2 cellular contexts compared by ENCODE assay signal in the genomic region with DNA sequence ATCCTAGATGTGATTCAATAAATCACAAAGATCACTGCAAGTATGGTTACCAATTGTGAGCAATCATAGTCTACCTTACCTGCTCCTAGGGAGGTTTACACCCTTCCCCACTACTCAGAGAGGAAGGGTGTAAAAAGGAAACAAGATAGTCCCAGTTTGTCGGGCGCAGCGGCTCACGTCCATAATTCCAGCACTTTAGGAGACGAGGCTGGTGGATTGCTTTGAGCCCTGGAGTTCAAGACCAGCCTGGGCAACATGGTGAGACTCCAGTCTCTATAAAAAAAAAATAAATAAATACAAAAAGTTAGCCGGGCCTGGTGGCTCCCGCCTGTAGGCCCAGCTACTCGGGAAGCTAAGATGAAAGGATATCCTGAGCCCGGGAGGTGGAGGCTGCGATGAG.
TF ChIP-seq lines count a peak whose summit lies in the region.

No MANE protein-coding gene starts in this region.

TF ChIP-seq in SK-N-SH, 30 proteins besides CTCF, POLR2A, EP300 and RAD21 (continued from another document):
- TF ChIP-seq, protein P1, sequence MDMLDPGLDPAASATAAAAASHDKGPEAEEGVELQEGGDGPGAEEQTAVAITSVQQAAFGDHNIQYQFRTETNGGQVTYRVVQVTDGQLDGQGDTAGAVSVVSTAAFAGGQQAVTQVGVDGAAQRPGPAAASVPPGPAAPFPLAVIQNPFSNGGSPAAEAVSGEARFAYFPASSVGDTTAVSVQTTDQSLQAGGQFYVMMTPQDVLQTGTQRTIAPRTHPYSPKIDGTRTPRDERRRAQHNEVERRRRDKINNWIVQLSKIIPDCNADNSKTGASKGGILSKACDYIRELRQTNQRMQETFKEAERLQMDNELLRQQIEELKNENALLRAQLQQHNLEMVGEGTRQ (IDR thresholded peaks at IDR 0.05; ENCODE audit: borderline replicate concordance, low read depth, low read length) = no peak
- no peak for TF ChIP-seq FOXJ3 (CRISPR knock-in tag; IDR thresholded peaks at IDR 0.05)
- no peak for TF ChIP-seq MEF2A (IDR thresholded peaks at IDR 0.05; ENCODE audit: borderline replicate concordance, low read depth)

TF ChIP-seq in SK-N-SH treated with all-trans-retinoic acid at 6 μM for 48 hours, 23 proteins besides CTCF, POLR2A, EP300 and RAD21 (continued from another document):
- TF ChIP-seq ZFP30 (CRISPR knock-in tag; IDR thresholded peaks at IDR 0.05) = no peak
- TF ChIP-seq SNAI2 (CRISPR knock-in tag; IDR thresholded peaks at IDR 0.05) = no peak
- TF ChIP-seq RARB (CRISPR knock-in tag; IDR thresholded peaks at IDR 0.05) = no peak
- TF ChIP-seq TCF4 (CRISPR knock-in tag; IDR thresholded peaks at IDR 0.05; ENCODE audit: borderline replicate concordance) = no peak
- no peak for TF ChIP-seq ZNF70 (CRISPR knock-in tag; IDR thresholded peaks at IDR 0.05)
- no peak for TF ChIP-seq ESRRG (CRISPR knock-in tag; IDR thresholded peaks at IDR 0.05)
- TF ChIP-seq OSR1 (CRISPR knock-in tag; IDR thresholded peaks at IDR 0.05) = no peak
- TF ChIP-seq, protein P2, sequence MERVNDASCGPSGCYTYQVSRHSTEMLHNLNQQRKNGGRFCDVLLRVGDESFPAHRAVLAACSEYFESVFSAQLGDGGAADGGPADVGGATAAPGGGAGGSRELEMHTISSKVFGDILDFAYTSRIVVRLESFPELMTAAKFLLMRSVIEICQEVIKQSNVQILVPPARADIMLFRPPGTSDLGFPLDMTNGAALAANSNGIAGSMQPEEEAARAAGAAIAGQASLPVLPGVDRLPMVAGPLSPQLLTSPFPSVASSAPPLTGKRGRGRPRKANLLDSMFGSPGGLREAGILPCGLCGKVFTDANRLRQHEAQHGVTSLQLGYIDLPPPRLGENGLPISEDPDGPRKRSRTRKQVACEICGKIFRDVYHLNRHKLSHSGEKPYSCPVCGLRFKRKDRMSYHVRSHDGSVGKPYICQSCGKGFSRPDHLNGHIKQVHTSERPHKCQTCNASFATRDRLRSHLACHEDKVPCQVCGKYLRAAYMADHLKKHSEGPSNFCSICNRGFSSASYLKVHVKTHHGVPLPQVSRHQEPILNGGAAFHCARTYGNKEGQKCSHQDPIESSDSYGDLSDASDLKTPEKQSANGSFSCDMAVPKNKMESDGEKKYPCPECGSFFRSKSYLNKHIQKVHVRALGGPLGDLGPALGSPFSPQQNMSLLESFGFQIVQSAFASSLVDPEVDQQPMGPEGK (CRISPR knock-in tag; IDR thresholded peaks at IDR 0.05; ENCODE audit: borderline replicate concordance) = no peak
- no peak for TF ChIP-seq PPARA (CRISPR knock-in tag; IDR thresholded peaks at IDR 0.05; ENCODE audit: borderline replicate concordance)
- TF ChIP-seq, protein P3, sequence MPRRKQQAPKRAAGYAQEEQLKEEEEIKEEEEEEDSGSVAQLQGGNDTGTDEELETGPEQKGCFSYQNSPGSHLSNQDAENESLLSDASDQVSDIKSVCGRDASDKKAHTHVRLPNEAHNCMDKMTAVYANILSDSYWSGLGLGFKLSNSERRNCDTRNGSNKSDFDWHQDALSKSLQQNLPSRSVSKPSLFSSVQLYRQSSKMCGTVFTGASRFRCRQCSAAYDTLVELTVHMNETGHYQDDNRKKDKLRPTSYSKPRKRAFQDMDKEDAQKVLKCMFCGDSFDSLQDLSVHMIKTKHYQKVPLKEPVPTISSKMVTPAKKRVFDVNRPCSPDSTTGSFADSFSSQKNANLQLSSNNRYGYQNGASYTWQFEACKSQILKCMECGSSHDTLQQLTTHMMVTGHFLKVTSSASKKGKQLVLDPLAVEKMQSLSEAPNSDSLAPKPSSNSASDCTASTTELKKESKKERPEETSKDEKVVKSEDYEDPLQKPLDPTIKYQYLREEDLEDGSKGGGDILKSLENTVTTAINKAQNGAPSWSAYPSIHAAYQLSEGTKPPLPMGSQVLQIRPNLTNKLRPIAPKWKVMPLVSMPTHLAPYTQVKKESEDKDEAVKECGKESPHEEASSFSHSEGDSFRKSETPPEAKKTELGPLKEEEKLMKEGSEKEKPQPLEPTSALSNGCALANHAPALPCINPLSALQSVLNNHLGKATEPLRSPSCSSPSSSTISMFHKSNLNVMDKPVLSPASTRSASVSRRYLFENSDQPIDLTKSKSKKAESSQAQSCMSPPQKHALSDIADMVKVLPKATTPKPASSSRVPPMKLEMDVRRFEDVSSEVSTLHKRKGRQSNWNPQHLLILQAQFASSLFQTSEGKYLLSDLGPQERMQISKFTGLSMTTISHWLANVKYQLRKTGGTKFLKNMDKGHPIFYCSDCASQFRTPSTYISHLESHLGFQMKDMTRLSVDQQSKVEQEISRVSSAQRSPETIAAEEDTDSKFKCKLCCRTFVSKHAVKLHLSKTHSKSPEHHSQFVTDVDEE (CRISPR knock-in tag; IDR thresholded peaks at IDR 0.05) = no peak
- no peak for TF ChIP-seq GLIS3 (CRISPR knock-in tag; IDR thresholded peaks at IDR 0.05)
- no peak for TF ChIP-seq CSDC2 (CRISPR knock-in tag; IDR thresholded peaks at IDR 0.05)
- TF ChIP-seq ARNTL (CRISPR knock-in tag; IDR thresholded peaks at IDR 0.05; ENCODE audit: borderline replicate concordance, low read depth) = no peak
- TF ChIP-seq, protein P4, sequence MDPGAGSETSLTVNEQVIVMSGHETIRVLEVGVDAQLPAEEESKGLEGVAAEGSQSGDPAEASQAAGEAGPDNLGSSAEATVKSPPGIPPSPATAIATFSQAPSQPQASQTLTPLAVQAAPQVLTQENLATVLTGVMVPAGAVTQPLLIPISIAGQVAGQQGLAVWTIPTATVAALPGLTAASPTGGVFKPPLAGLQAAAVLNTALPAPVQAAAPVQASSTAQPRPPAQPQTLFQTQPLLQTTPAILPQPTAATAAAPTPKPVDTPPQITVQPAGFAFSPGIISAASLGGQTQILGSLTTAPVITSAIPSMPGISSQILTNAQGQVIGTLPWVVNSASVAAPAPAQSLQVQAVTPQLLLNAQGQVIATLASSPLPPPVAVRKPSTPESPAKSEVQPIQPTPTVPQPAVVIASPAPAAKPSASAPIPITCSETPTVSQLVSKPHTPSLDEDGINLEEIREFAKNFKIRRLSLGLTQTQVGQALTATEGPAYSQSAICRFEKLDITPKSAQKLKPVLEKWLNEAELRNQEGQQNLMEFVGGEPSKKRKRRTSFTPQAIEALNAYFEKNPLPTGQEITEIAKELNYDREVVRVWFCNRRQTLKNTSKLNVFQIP (CRISPR knock-in tag; IDR thresholded peaks at IDR 0.05; ENCODE audit: borderline replicate concordance, low read depth) = no peak
- TF ChIP-seq ZNF565 (CRISPR knock-in tag; conservative IDR thresholded peaks at IDR 0.05; ENCODE audit: low read depth) = no peak
- TF ChIP-seq BACH2 (CRISPR knock-in tag; IDR thresholded peaks at IDR 0.05; ENCODE audit: borderline replicate concordance) = no peak
TF ChIP-seq in SK-N-SH treated with all-trans-retinoic acid at 6 μM for 48 hours: peak in this region for 0.
